Comparison of ENCODE assay signal across 33 cellular contexts in genomic region chr7:52161483-52161882, GRCh38.
DNase-seq lines count a peak whose midpoint lies in the region; ATAC-seq, FAIRE-seq and TF ChIP-seq lines count a peak whose summit lies in the region.
"Had no signal": no experiment of that assay in that cellular context is flagged by ENCODE, and none has a peak within 500 bp of the region (broad histone marks: within the 10 kb centered on the region; RNA-seq: fewer than 3 reads in every experiment).

No MANE protein-coding gene starts in this region.

- no peak for FAIRE-seq in HepG2 (lab: Jason Lieb, UNC)
- no peak for FAIRE-seq in A549 (lab: Jason Lieb, UNC)
- no peak for FAIRE-seq in K562 (lab: Jason Lieb, UNC)
- FAIRE-seq: A204.1, D721Med had no signal

- H3K4me1 ChIP-seq in HepG2 (ENCODE audit: insufficient read depth, low read length) (no peaks in the 10 kb centered on the region), right lobe of liver (no peaks in the 10 kb centered on the region), A549 (no peaks in the 10 kb centered on the region), IMR-90 (ENCODE audit: control insufficient read depth, insufficient read depth, low read length) (no peaks in the 10 kb centered on the region), K562 (replicated peaks in 1 of 2; ENCODE audit: control insufficient read depth in 2 of 2, insufficient read depth in 2 of 2, low read length in 2 of 2) (no peaks in the 10 kb centered on the region)
- H3K4me1 ChIP-seq: BE2C; BLaER1; BLaER1 treated with 17β-estradiol and CSF1 and Interleukin-3, amounts not matched to agents 10 nM and 100 nM; Caco-2 had no signal

- no peak overlapping the region for H4K91ac ChIP-seq in IMR-90 (ENCODE audit: insufficient read depth, low read depth, low read length)

- H4K8ac ChIP-seq in IMR-90 (ENCODE audit: low read depth in 2 of 2, low read length in 2 of 2): no peak overlapping the region

- H3K36me3 ChIP-seq in HepG2 (replicated peaks in 1 of 2; ENCODE audit: control insufficient read depth in 1 of 2, insufficient read depth in 2 of 2, low read length in 2 of 2) (no peaks in the 10 kb centered on the region), right lobe of liver (no peaks in the 10 kb centered on the region), IMR-90 (ENCODE audit: control insufficient read depth, insufficient read depth, low read length) (no peaks in the 10 kb centered on the region), K562 (ENCODE audit: control insufficient read depth, insufficient read depth, low read length) (no peaks in the 10 kb centered on the region)
- H3K36me3 ChIP-seq: BE2C; BLaER1; BLaER1 treated with 17β-estradiol and CSF1 and Interleukin-3, amounts not matched to agents 10 nM and 100 nM had no signal

- no peak overlapping the region for H3K18ac ChIP-seq in IMR-90 (ENCODE audit: low read depth, low read length)

- TF ChIP-seq RAD21 in HepG2 (CRISPR knock-in tag; IDR thresholded peaks at IDR 0.05) (no peak), A549 (conservative IDR thresholded peaks at IDR 0.05 in 1 of 2, IDR thresholded peaks at IDR 0.05 in 1 of 2) (no peak), IMR-90 (IDR thresholded peaks at IDR 0.05; ENCODE audit: low read length) (no peak), K562 (CRISPR knock-in tag; conservative IDR thresholded peaks at IDR 0.05 in 1 of 2, IDR thresholded peaks at IDR 0.05 in 1 of 2) (no peak)

- H2AK9ac ChIP-seq in IMR-90 (replicated peaks; ENCODE audit: low read depth, low read length, poor library complexity): no peak overlapping the region

- no peak overlapping the region for H3K23ac ChIP-seq in IMR-90 (ENCODE audit: low read depth, low read length)

- H3K4me2 ChIP-seq in HepG2 (ENCODE audit: low read depth, low read length): no peak overlapping the region
- H3K4me2 ChIP-seq in A549: no peak overlapping the region
- no peak overlapping the region for H3K4me2 ChIP-seq in IMR-90 (ENCODE audit: low read depth, low read length)
- no peak overlapping the region for H3K4me2 ChIP-seq in K562 (ENCODE audit: insufficient read depth, low read length)
- H3K4me2 ChIP-seq: BLaER1; BLaER1 treated with 17β-estradiol and CSF1 and Interleukin-3, amounts not matched to agents 10 nM and 100 nM had no signal

- H3K27ac ChIP-seq in HepG2 (ENCODE audit: extremely low read length, insufficient read depth, low read length): no peak overlapping the region
- H3K27ac ChIP-seq in right lobe of liver: no peak overlapping the region
- no peak overlapping the region for H3K27ac ChIP-seq in A549
- H3K27ac ChIP-seq in IMR-90 (ENCODE audit: insufficient read depth, low read length): no peak overlapping the region
- H3K27ac ChIP-seq in K562 (ENCODE audit: extremely low read depth, low read depth, low read length): no peak overlapping the region
- H3K27ac ChIP-seq: 22Rv1; BLaER1; BLaER1 treated with 17β-estradiol and CSF1 and Interleukin-3, amounts not matched to agents 10 nM and 100 nM; C4-2B had no signal

- no peaks in the 10 kb centered on the region for H3K9me1 ChIP-seq in IMR-90 (ENCODE audit: insufficient read depth, low read length)
- H3K9me1 ChIP-seq in K562 (ENCODE audit: control insufficient read depth, insufficient read depth, low read length): no peaks in the 10 kb centered on the region

- H2BK120ac ChIP-seq in IMR-90 (ENCODE audit: low read depth, low read length): no peak overlapping the region

- TF ChIP-seq EP300 in HepG2 (IDR thresholded peaks at IDR 0.05; ENCODE audit: low read depth in 2 of 2, low read length in 2 of 2) (no peak), HepG2 (CRISPR knock-in tag; IDR thresholded peaks at IDR 0.05; ENCODE audit: borderline replicate concordance) (no peak), A549 (IDR thresholded peaks at IDR 0.05) (no peak), K562 (IDR thresholded peaks at IDR 0.05; ENCODE audit: low read length) (no peak)

- TF ChIP-seq CTCF in HepG2 (CRISPR knock-in tag; IDR thresholded peaks at IDR 0.05): no peak
- no peak for TF ChIP-seq CTCF in right lobe of liver (IDR thresholded peaks at IDR 0.05)
- TF ChIP-seq CTCF in A549 (IDR thresholded peaks at IDR 0.05): no peak
- no peak for TF ChIP-seq CTCF in IMR-90 (conservative IDR thresholded peaks at IDR 0.05; ENCODE audit: low read depth, low read length)
- TF ChIP-seq CTCF in K562 (IDR thresholded peaks at IDR 0.05 in 2 of 3, conservative IDR thresholded peaks at IDR 0.05 in 1 of 3; ENCODE audit: insufficient read depth in 2 of 3, low read depth in 1 of 3, low read length in 3 of 3): no peak

- H3K56ac ChIP-seq in IMR-90 (ENCODE audit: extremely low read depth, insufficient read depth, low read length): no peak overlapping the region

- DNase-seq in HepG2 (ENCODE audit: low spot score) (no peak), right lobe of liver (no peak), A549 (ENCODE audit: low read depth in 1 of 2, low spot score in 1 of 2) (no peak), IMR-90 (no peak), K562 (ENCODE audit: extremely low read depth in 1 of 4, low spot score in 3 of 4) (no peak), EL (no peak), ureter (ENCODE audit: low spot score) (no peak), NCI-H69 (lab: John Stamatoyannopoulos, UW) (no peak)
- DNase-seq: 8988T; ACHN; AML-193; BE2C; C1 segment of cervical spinal cord; Caco-2; Calu3; CD4-positive, alpha-beta memory T cell; CD4-positive, alpha-beta T cell; CD4-positive, CD25-positive, alpha-beta regulatory T cell; CD8-positive, alpha-beta memory T cell; CD8-positive, alpha-beta T cell; COR-L47; DMS 273 treated with DMSO at 0.1 percent for 48 hours; DMS153; DMS53; DMS79; DMS79 treated with DMSO at 0.1 percent for 48 hours; DND-41 had no signal

- no peak overlapping the region for H2BK5ac ChIP-seq in IMR-90 (ENCODE audit: low read depth, low read length, poor library complexity, severe bottlenecking)

- no peak overlapping the region for H2BK20ac ChIP-seq in IMR-90 (ENCODE audit: low read depth, low read length)

- no peaks in the 10 kb centered on the region for H3K79me2 ChIP-seq in HepG2 (ENCODE audit: insufficient read depth, low read length)
- no peaks in the 10 kb centered on the region for H3K79me2 ChIP-seq in K562 (ENCODE audit: control insufficient read depth, insufficient read depth, low read length)

- H4K20me1 ChIP-seq in HepG2 (ENCODE audit: insufficient read depth, low read length) (no peaks in the 10 kb centered on the region), IMR-90 (ENCODE audit: insufficient read depth, low read length) (no peaks in the 10 kb centered on the region), K562 (replicated peaks; ENCODE audit: control insufficient read depth, insufficient read depth, low read length) (no peaks in the 10 kb centered on the region)
- H4K20me1 ChIP-seq: BLaER1; BLaER1 treated with 17β-estradiol and CSF1 and Interleukin-3, amounts not matched to agents 10 nM and 100 nM had no signal

- no peaks in the 10 kb centered on the region for H3K9me3 ChIP-seq in HepG2 (ENCODE audit: low read length)
- H3K9me3 ChIP-seq in right lobe of liver: no peaks in the 10 kb centered on the region
- no peaks in the 10 kb centered on the region for H3K9me3 ChIP-seq in A549
- peaks cover 4% of the 10 kb centered on the region for H3K9me3 ChIP-seq in IMR-90 (ENCODE audit: control insufficient read depth, insufficient read depth, low read length)
- H3K9me3 ChIP-seq in K562 (replicated peaks; ENCODE audit: control insufficient read depth, insufficient read depth, low read depth, low read length): no peaks in the 10 kb centered on the region
- H3K9me3 ChIP-seq: BE2C, Caco-2 had no signal

- H3K9ac ChIP-seq in HepG2 (ENCODE audit: insufficient read depth, low read depth, low read length): no peak overlapping the region
- H3K9ac ChIP-seq in IMR-90 (ENCODE audit: low read depth, low read length): no peak overlapping the region
- no peak overlapping the region for H3K9ac ChIP-seq in K562 (ENCODE audit: insufficient read depth in 1 of 2, low read depth in 2 of 2, low read length in 2 of 2)
- H3K9ac ChIP-seq: BLaER1; BLaER1 treated with 17β-estradiol and CSF1 and Interleukin-3, amounts not matched to agents 10 nM and 100 nM had no signal

- in situ Hi-C loops in HepG2 (cut with HindIII; ENCODE audit: extremely low pct_ligation_motif_present, low pct_unique_long_range_greater_than_20kb): no loop called here
- in situ Hi-C loops in IMR-90 (cut with MboI; ENCODE audit: low sequenced_read_pairs): no loop called here
- in situ Hi-C loops in K562 (cut with MboI): no loop called here

- H3K79me1 ChIP-seq in IMR-90 (ENCODE audit: low read depth in 1 of 2, low read length in 2 of 2): no peaks in the 10 kb centered on the region

- H3K4me3 ChIP-seq in HepG2 (replicated peaks in 1 of 3; ENCODE audit: insufficient read depth in 1 of 3, low read depth in 2 of 3, low read length in 3 of 3): no peak overlapping the region
- no peak overlapping the region for H3K4me3 ChIP-seq in right lobe of liver
- no peak overlapping the region for H3K4me3 ChIP-seq in A549
- no peak overlapping the region for H3K4me3 ChIP-seq in IMR-90 (ENCODE audit: insufficient read depth, low read depth, low read length)
- H3K4me3 ChIP-seq in K562: no peak overlapping the region
- H3K4me3 ChIP-seq: BLaER1; BLaER1 treated with 17β-estradiol and CSF1 and Interleukin-3, amounts not matched to agents 10 nM and 100 nM had no signal

- TF ChIP-seq POLR2A in HepG2 (IDR thresholded peaks at IDR 0.05; ENCODE audit: insufficient read depth in 1 of 2, low read depth in 2 of 2, low read length in 2 of 2) (no peak), right lobe of liver (IDR thresholded peaks at IDR 0.05) (no peak), A549 (IDR thresholded peaks at IDR 0.05; ENCODE audit: low read length) (no peak), IMR-90 (IDR thresholded peaks at IDR 0.05; ENCODE audit: low read depth, low read length) (no peak), K562 (conservative IDR thresholded peaks at IDR 0.05) (no peak)

- POLR2A ChIA-PET in HepG2 (lab: Yijun Ruan, JAX): no interaction called here
- POLR2A ChIA-PET in A549 (lab: Yijun Ruan, JAX): no interaction called here
- POLR2A ChIA-PET in IMR-90 (lab: Charles Lee; ENCODE audit: unreplicated experiment): no interaction called here
- POLR2A ChIA-PET in K562 (lab: Yijun Ruan, JAX): no interaction called here

- ATAC-seq in HepG2: no peak
- ATAC-seq in right lobe of liver: no peak
- ATAC-seq in A549: no peak
- no peak for ATAC-seq in IMR-90 (ENCODE audit: low read depth)
- no peak for ATAC-seq in K562
- ATAC-seq: CD8-positive, alpha-beta T cell had no signal

- H4K5ac ChIP-seq in IMR-90 (ENCODE audit: low read depth, low read length): no peak overlapping the region

- intact Hi-C loops in HepG2 (cut with micrococcal nuclease; ENCODE audit: unreplicated experiment) (loop anchor here (10.0 kb wide), 1 partner anchor 727 kb away; no protein-coding TSS in a partner anchor), right lobe of liver (cut with DNase I) (no loop called here), IMR-90 (cut with micrococcal nuclease) (no loop called here), K562 (cut with micrococcal nuclease) (no loop called here)

- dilution Hi-C loops in IMR-90 (cut with HindIII; ENCODE audit: low sequenced_read_pairs, unreplicated experiment): no loop called here

- H3K4ac ChIP-seq in IMR-90 (ENCODE audit: low read depth, low read length): no peak overlapping the region

- CTCF ChIA-PET in HepG2 (lab: Yijun Ruan, JAX; ENCODE audit: low intra/inter-chr PET ratio, low total read pairs) (no interaction called here), A549 (lab: Yijun Ruan, JAX) (no interaction called here), IMR-90 (lab: Yijun Ruan, JAX) (no interaction called here), K562 (lab: Yijun Ruan, JAX; ENCODE audit: low intra/inter-chr PET ratio) (no interaction called here)

- BruUV-seq in HepG2 (replicated peaks; lab: Mats Ljungman, UMichigan): no TSS peak
- no TSS peak for BruUV-seq in IMR-90 (replicated peaks; lab: Mats Ljungman, UMichigan)
- BruUV-seq in K562 (replicated peaks; lab: Mats Ljungman, UMichigan): no TSS peak

- H3K14ac ChIP-seq in IMR-90 (replicated peaks; ENCODE audit: low read depth, low read length): no peak overlapping the region

- no peak overlapping the region for H2BK15ac ChIP-seq in IMR-90 (ENCODE audit: low read depth, low read length)

- no peak overlapping the region for H2AK5ac ChIP-seq in IMR-90 (ENCODE audit: low read depth, low read length)

- H3K27me3 ChIP-seq in HepG2 (ENCODE audit: control insufficient read depth in 1 of 2, insufficient read depth in 2 of 2, low read length in 2 of 2): no peaks in the 10 kb centered on the region
- no peaks in the 10 kb centered on the region for H3K27me3 ChIP-seq in right lobe of liver
- no peaks in the 10 kb centered on the region for H3K27me3 ChIP-seq in IMR-90 (ENCODE audit: control insufficient read depth, insufficient read depth, low read length)
- no peaks in the 10 kb centered on the region for H3K27me3 ChIP-seq in K562 (ENCODE audit: control insufficient read depth in 2 of 2, insufficient read depth in 2 of 2, low read length in 2 of 2)
- H3K27me3 ChIP-seq: BE2C; BLaER1; BLaER1 treated with 17β-estradiol and CSF1 and Interleukin-3, amounts not matched to agents 10 nM and 100 nM had no signal

- H2AFZ ChIP-seq in HepG2 (ENCODE audit: low read length) (no peak overlapping the region), IMR-90 (replicated peaks; ENCODE audit: low read length, poor library complexity) (no peak overlapping the region), K562 (ENCODE audit: low read depth, low read length) (no peak overlapping the region)

Comparison
In these comparisons a context has a peak if more than half of its experiments do, and no peak if none do; other contexts are left out.
1. Of the 241 proteins assayed by ChIP-seq in both HepG2 and K562: peak only in HepG2: none; only in K562: MAFG; in both: MAFF and MAFK; in neither: 238.